18 cellular contexts compared by ENCODE assay signal in the genomic region with DNA sequence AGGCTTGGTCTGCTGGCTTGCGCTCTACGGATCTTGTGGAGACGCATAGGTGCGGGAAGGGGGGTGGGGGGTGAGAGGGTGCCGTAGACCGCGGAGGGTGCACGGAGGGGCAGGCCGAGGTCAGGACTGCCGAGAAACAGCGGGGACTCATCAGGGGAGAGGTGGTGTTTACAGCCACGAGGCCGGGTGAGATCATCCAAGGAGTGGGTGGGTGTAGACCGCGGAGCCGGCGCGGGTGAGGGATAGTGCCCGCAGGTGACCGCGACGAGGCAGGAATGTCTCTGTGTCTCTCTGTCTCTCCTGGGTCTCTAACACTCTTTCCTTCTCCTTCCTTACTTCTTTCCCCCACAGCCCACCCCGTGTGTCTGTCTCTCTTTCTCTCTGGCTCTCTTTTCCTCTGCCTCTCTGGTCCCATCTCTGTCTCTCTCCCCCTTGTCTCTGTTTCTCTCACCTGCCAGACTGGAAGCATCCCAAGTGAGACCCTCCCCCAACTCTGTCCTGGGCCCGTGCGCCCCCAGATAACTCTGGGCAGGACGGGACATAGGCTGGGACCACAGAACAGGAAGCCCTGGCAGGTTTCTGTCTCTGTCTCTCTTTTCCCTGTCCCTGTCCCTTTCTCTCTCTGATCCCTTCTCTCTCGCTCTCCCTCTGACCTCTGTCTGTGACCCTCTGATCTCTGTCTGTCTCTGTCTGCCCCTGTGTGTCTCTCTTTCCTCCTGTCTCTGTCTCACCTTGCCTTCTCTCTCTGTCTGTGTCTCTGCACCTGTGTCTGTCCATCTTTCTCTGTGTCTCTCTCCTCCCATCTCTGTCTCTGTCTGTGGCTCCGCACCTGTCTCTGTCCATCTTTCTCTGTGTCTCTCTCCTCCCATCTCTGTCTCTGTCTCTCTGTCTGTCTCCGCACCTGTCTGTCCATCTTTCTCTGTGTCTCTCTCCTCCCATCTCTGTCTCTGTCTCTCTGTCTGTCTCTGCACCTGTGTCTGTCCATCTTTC. TPM values are rescaled to one million over a fixed set of nuclear protein-coding genes. Genes with fewer than 3 reads are reported as not detected.
DNase-seq lines count a peak whose midpoint lies in the region; ATAC-seq and TF ChIP-seq lines count a peak whose summit lies in the region.
"Had no signal": no experiment of that assay in that cellular context is flagged by ENCODE, and none has a peak within 500 bp of the region (broad histone marks: within the 10 kb centered on the region; RNA-seq: fewer than 3 reads in every experiment).

No MANE protein-coding gene starts in this region.

- in situ Hi-C loops in brain microvascular endothelial cell (cut with HindIII; ENCODE audit: low pct_ligation_motif_present, low sequenced_read_pairs) = no loop called here

- H3K9me3 Mint-ChIP-seq in activated T-cell treated with anti-CD3 and anti-CD28 coated beads, Interleukin-2, amount 50 U/mL, for 4 hours = no peaks in the 10 kb centered on the region
- H3K9me3 Mint-ChIP-seq in memory B cell = no peaks in the 10 kb centered on the region
- no peaks in the 10 kb centered on the region for H3K9me3 Mint-ChIP-seq in endodermal cell

- H3K36me3 ChIP-seq in endodermal cell (ENCODE audit: control insufficient read depth, insufficient read depth, low read length) (no peaks in the 10 kb centered on the region), brain microvascular endothelial cell (replicated peaks) (no peaks in the 10 kb centered on the region)
- H3K36me3 ChIP-seq: BE2C had no signal

- H3K9me3 ChIP-seq in endodermal cell (ENCODE audit: control insufficient read depth, low read length) = no peaks in the 10 kb centered on the region
- H3K9me3 ChIP-seq: BE2C had no signal

- H3K9ac ChIP-seq in endodermal cell (ENCODE audit: extremely low read depth, low read length, poor library complexity, severe bottlenecking) = no peak overlapping the region

- H3K4me3 Mint-ChIP-seq in activated T-cell treated with anti-CD3 and anti-CD28 coated beads, Interleukin-2, amount 50 U/mL, for 4 hours = no peak overlapping the region
- no peak overlapping the region for H3K4me3 Mint-ChIP-seq in memory B cell
- no peak overlapping the region for H3K4me3 Mint-ChIP-seq in endodermal cell

- H3K27ac ChIP-seq in endodermal cell (ENCODE audit: low read depth, low read length) = no peak overlapping the region
- H3K27ac ChIP-seq in brain microvascular endothelial cell = no peak overlapping the region
- H3K27ac ChIP-seq: skin epidermis had no signal

- H3K27me3 Mint-ChIP-seq in activated T-cell treated with anti-CD3 and anti-CD28 coated beads, Interleukin-2, amount 50 U/mL, for 4 hours (ENCODE audit: low read depth) = peaks cover 55% of the 10 kb centered on the region
- peaks cover 28% of the 10 kb centered on the region for H3K27me3 Mint-ChIP-seq in memory B cell
- H3K27me3 Mint-ChIP-seq in endodermal cell (ENCODE audit: insufficient read depth) = peaks cover 35% of the 10 kb centered on the region

- no peak overlapping the region for H3K27ac Mint-ChIP-seq in memory B cell
- no peak overlapping the region for H3K27ac Mint-ChIP-seq in endodermal cell

- H3K27me3 ChIP-seq in endodermal cell (ENCODE audit: control insufficient read depth, insufficient read depth, low read length, poor library complexity, severe bottlenecking) = peaks cover 89% of the 10 kb centered on the region
- H3K27me3 ChIP-seq in brain microvascular endothelial cell (replicated peaks) = peaks cover 22% of the 10 kb centered on the region

- TF ChIP-seq CTCF in endodermal cell (conservative IDR thresholded peaks at IDR 0.05) (no peak), brain microvascular endothelial cell (IDR thresholded peaks at IDR 0.05; ENCODE audit: low read depth, low read length, missing control alignments) (no peak)

- ATAC-seq in activated T-cell treated with anti-CD3 and anti-CD28 coated beads, Interleukin-2, amount 50 U/mL, for 4 hours = peak; percentile 69 to 77
- ATAC-seq in memory B cell (ENCODE audit: low read depth) = peak; percentile 52
- ATAC-seq in HG03432 (IDR thresholded peaks at IDR 0.05; ENCODE audit: unreplicated experiment) = no peak

- DNase-seq in stimulated activated CD4-positive, alpha-beta T cell treated with anti-CD3 and anti-CD28 coated beads, Interleukin-2, amount 100 ng/mL, for 24 hours = peak; percentile 30 to 31
- DNase-seq in stimulated activated CD4-positive, alpha-beta T cell treated with anti-CD3 and anti-CD28 coated beads, Interleukin-4, amount 100 ng/mL, for 1 hour = no peak
- DNase-seq in activated T-cell treated with anti-CD3 and anti-CD28 coated beads, Interleukin-2, amount 50 U/mL, for 4 hours = no peak
- DNase-seq in memory B cell (ENCODE audit: low spot score in 2 of 2) (no peak), endodermal cell (no peak), amygdala (lab: John Stamatoyannopoulos, UW) (no peak), brain microvascular endothelial cell (no peak)
- DNase-seq: BE2C, DMS79, mammary epithelial cell, NCI-H1092 treated with DMSO at 0.1 percent for 48 hours, NCI-H2227 treated with DMSO at 0.1 percent for 48 hours had no signal

- no peaks in the 10 kb centered on the region for H3K36me3 Mint-ChIP-seq in activated T-cell treated with anti-CD3 and anti-CD28 coated beads, Interleukin-2, amount 50 U/mL, for 4 hours (ENCODE audit: insufficient read depth)
- H3K36me3 Mint-ChIP-seq in memory B cell (no peaks in the 10 kb centered on the region), endodermal cell (ENCODE audit: low read depth) (no peaks in the 10 kb centered on the region)

- H3K4me3 ChIP-seq in endodermal cell (ENCODE audit: low read length) = no peak overlapping the region
- H3K4me3 ChIP-seq in brain microvascular endothelial cell (ENCODE audit: low read depth, low read length) = no peak overlapping the region
- H3K4me3 ChIP-seq: skin epidermis had no signal

- peaks cover 4% of the 10 kb centered on the region for H3K4me1 Mint-ChIP-seq in activated T-cell treated with anti-CD3 and anti-CD28 coated beads, Interleukin-2, amount 50 U/mL, for 4 hours (ENCODE audit: low read depth)
- peaks cover 6% of the 10 kb centered on the region for H3K4me1 Mint-ChIP-seq in memory B cell
- H3K4me1 Mint-ChIP-seq in endodermal cell = no peaks in the 10 kb centered on the region

- no peaks in the 10 kb centered on the region for H3K4me1 ChIP-seq in endodermal cell (ENCODE audit: control insufficient read depth, insufficient read depth, low read length)
- H3K4me1 ChIP-seq: BE2C had no signal

- 45 to 46% methylated on average over 14 to 29 of the region's 29 CpGs for WGBS in endodermal cell (ENCODE audit: insufficient coverage in 1 of 2, insufficient read length in 1 of 2), 2 experiments

RNA-seq across cellular contexts. Expression of gene KLK4, which starts 1.8 kb away (rescaled TPM):
- not detected for total RNA-seq in activated T-cell treated with anti-CD3 and anti-CD28 coated beads, Interleukin-2, amount 50 U/mL, for 4 hours
- not detected for total RNA-seq in endodermal cell
- polyA plus RNA-seq in endodermal cell (2013, experiment 1 of 2) = not detected
- polyA plus RNA-seq in endodermal cell (2013, experiment 2 of 2) = not detected
- total RNA-seq: dermis microvascular lymphatic vessel endothelial cell, fibroblast of lung, mammary epithelial cell, SK-MEL-5, ureter had no signal
- polyA plus RNA-seq: fibroblast of lung, mammary epithelial cell had no signal

RNA-seq across cellular contexts. Expression of gene KLK2, which starts 39.8 kb away (rescaled TPM):
- not detected for total RNA-seq in activated T-cell treated with anti-CD3 and anti-CD28 coated beads, Interleukin-2, amount 50 U/mL, for 4 hours
- total RNA-seq in endodermal cell = under 1 TPM in 1 of 2 donors, not detected in 1; 0.35 TPM
- polyA plus RNA-seq in endodermal cell (2013, experiment 1 of 2) = not detected
- polyA plus RNA-seq in endodermal cell (2013, experiment 2 of 2) = not detected
- total RNA-seq: dermis microvascular lymphatic vessel endothelial cell, fibroblast of lung, mammary epithelial cell, ureter had no signal
- polyA plus RNA-seq: fibroblast of lung, mammary epithelial cell had no signal

RNA-seq across cellular contexts. Expression of gene KLK5, which starts 39.8 kb away (rescaled TPM):
- not detected for total RNA-seq in activated T-cell treated with anti-CD3 and anti-CD28 coated beads, Interleukin-2, amount 50 U/mL, for 4 hours
- not detected for total RNA-seq in endodermal cell
- polyA plus RNA-seq in endodermal cell (2013, experiment 1 of 2) = not detected
- polyA plus RNA-seq in endodermal cell (2013, experiment 2 of 2) = not detected
- total RNA-seq: dermis microvascular lymphatic vessel endothelial cell, fibroblast of lung, SK-MEL-5, ureter had no signal

RNA-seq across cellular contexts. Expression of gene KLK6, which starts 56.4 kb away (rescaled TPM):
- total RNA-seq in activated T-cell treated with anti-CD3 and anti-CD28 coated beads, Interleukin-2, amount 50 U/mL, for 4 hours = not detected
- under 1 TPM; 0.86 to 0.93 TPM for total RNA-seq in endodermal cell
- 1.0 TPM for polyA plus RNA-seq in endodermal cell (2013, experiment 1 of 2)
- polyA plus RNA-seq in endodermal cell (2013, experiment 2 of 2) = 1.1 TPM
- total RNA-seq: dermis microvascular lymphatic vessel endothelial cell, fibroblast of lung, SK-MEL-5, ureter had no signal
- polyA plus RNA-seq: fibroblast of lung had no signal

RNA-seq across cellular contexts. Expression of gene KLK3, which starts 58.3 kb away (rescaled TPM):
- not detected for total RNA-seq in activated T-cell treated with anti-CD3 and anti-CD28 coated beads, Interleukin-2, amount 50 U/mL, for 4 hours
- total RNA-seq in endodermal cell = not detected
- not detected for polyA plus RNA-seq in endodermal cell (2013, experiment 1 of 2)
- not detected for polyA plus RNA-seq in endodermal cell (2013, experiment 2 of 2)
- total RNA-seq: dermis microvascular lymphatic vessel endothelial cell, fibroblast of lung, mammary epithelial cell, SK-MEL-5, ureter had no signal
- polyA plus RNA-seq: fibroblast of lung, mammary epithelial cell had no signal

Comparison
In these comparisons a context has a peak if more than half of its experiments do, and no peak if none do; other contexts are left out.
1. DNase-seq: peak in stimulated activated CD4-positive, alpha-beta T cell treated with anti-CD3 and anti-CD28 coated beads, Interleukin-2, amount 100 ng/mL, for 24 hours (2 of 2); none in stimulated activated CD4-positive, alpha-beta T cell treated with anti-CD3 and anti-CD28 coated beads, Interleukin-4, amount 100 ng/mL, for 1 hour (single experiment), activated T-cell treated with anti-CD3 and anti-CD28 coated beads, Interleukin-2, amount 50 U/mL, for 4 hours (single experiment), memory B cell (0 of 2), endodermal cell (single experiment), amygdala (0 of 56) and brain microvascular endothelial cell (single experiment).